ENCODE assay signal across 19 cellular contexts in the genomic region with DNA sequence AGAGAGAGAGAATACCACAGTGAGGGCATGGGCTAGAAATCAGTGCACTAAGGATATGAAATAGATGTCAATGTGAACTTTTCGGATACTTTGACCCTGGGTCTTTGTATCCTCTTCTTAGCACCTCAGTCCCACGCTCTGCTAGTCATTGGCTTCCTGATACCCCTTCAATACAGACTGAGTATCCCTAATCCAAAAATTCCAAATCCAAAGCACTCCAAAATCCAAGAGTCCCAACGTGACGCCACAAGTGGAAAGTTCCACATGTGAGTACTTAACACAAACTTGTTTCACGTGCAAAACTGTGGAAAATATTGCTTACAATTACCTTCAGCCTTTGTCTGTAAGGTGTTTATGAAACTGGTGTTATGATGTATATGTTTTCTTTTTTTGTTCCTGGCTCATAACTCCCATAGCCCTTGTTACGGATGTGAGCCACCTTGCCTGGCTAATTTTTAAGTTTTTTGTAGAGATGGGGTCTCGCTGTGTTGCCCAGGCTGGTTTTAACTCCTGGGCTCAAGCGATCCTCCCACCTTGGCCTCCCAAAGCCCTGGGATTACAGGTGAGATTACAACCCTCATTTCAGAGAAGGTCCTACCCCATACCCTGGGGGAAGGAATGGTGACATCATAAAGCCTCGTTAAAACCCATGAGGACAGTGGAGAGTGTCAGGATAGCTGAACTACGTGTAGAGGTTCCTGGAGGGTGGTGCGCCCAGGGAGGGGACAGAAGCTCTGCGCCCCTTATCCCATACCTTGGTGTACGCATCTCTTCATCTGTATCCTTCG. TPM values are rescaled to one million over a fixed set of nuclear protein-coding genes. Genes with fewer than 3 reads are reported as not detected.
"Had no signal": no experiment of that assay in that cellular context is flagged by ENCODE, and none has a peak within 500 bp of the region (broad histone marks: within the 10 kb centered on the region; RNA-seq: fewer than 3 reads in every experiment).

No MANE protein-coding gene starts in this region.

- H3K27me3 ChIP-seq: ascending aorta, esophagus squamous epithelium, stomach had no signal

- H3K4me3 ChIP-seq: ascending aorta, esophagus squamous epithelium, lung, mucosa of descending colon, prostate gland, stomach, thoracic aorta had no signal

- DNase-seq: activated CD4-positive, alpha-beta memory T cell treated with anti-CD3 and anti-CD28 coated beads, Interleukin-2, amount 10 ng/mL, durations not matched to agents 7 days and 5 days; activated CD4-positive, alpha-beta T cell treated with anti-CD3 and anti-CD28 coated beads for 1 hour; activated naive CD8-positive, alpha-beta T cell treated with anti-CD3 and anti-CD28 coated beads, Interleukin-2, amount 10 ng/mL, durations not matched to agents 7 days and 5 days; esophagus squamous epithelium; foreskin fibroblast; left cardiac atrium; mucosa of descending colon; occipital lobe; stimulated activated CD4-positive, alpha-beta T cell treated with anti-CD3 and anti-CD28 coated beads, Interleukin-2, amount 100 ng/mL, for 48 hours; stomach; T-helper 9 cell had no signal

- ATAC-seq: left cardiac atrium; mucosa of descending colon; natural killer cell treated with Interleukin-12 subunit alpha and Interleukin-12 subunit beta and Interleukin-15 and Interleukin-18, amount 100 ng/mL, for 72 hours had no signal

- H3K4me1 ChIP-seq: ascending aorta, esophagus squamous epithelium, prostate gland, stomach had no signal

- H3K27ac ChIP-seq: ascending aorta, esophagus squamous epithelium, prostate gland, stomach, thoracic aorta had no signal

- FAIRE-seq: bronchial epithelial cell had no signal

- H3K9me3 ChIP-seq: ascending aorta, esophagus squamous epithelium, mucosa of descending colon, prostate gland, stomach, thoracic aorta had no signal

RNA-seq across cellular contexts. Expression of gene FANCD2OS, which starts 46.5 kb away (rescaled TPM):
- total RNA-seq: activated CD4-positive, alpha-beta memory T cell treated with anti-CD3 and anti-CD28 coated beads, Interleukin-2, amount 10 ng/mL, durations not matched to agents 7 days and 5 days; activated naive CD8-positive, alpha-beta T cell treated with anti-CD3 and anti-CD28 coated beads, Interleukin-2, amount 10 ng/mL, durations not matched to agents 7 days and 5 days; activated T-helper 2 cell treated with anti-CD3 and anti-CD28 coated beads, Interferon-gamma antibody, Interleukin-2, Interleukin-4, amounts not matched to agents 10 μg/mL and 5 μg/mL and 100 μg/mL, durations not matched to agents 14 hours and 24 hours and 36 hours; ascending aorta; bronchial epithelial cell; esophagus squamous epithelium; left cardiac atrium; lung; mucosa of descending colon; natural killer cell treated with Interleukin-12 subunit alpha and Interleukin-12 subunit beta and Interleukin-15 and Interleukin-18, amount 100 ng/mL, for 72 hours; occipital lobe; stomach; thoracic aorta; urinary bladder had no signal
- polyA plus RNA-seq: lung, stomach, urinary bladder had no signal
